In genomic region chr2:240452471-240453256, GRCh38 we compare ENCODE assay signal across 8 cellular contexts. TPM values are rescaled to one million over a fixed set of nuclear protein-coding genes. Genes with fewer than 3 reads are reported as not detected.
DNase-seq lines count a peak whose midpoint lies in the region; ATAC-seq, FAIRE-seq and TF ChIP-seq lines count a peak whose summit lies in the region.

No MANE protein-coding gene starts in this region.

- in situ Hi-C loops in astrocyte of the cerebellum (cut with HindIII; ENCODE audit: low sequenced_read_pairs) = no loop called here

- intact Hi-C loops in posterior vena cava (cut with DNase I) = no loop called here

- H3K9me2 ChIP-seq in hepatocyte (replicated peaks; ENCODE audit: insufficient read depth) = no peaks in the 10 kb centered on the region

- no peak for FAIRE-seq in GM19239 (lab: Jason Lieb, UNC)

- H3K4me3 ChIP-seq in astrocyte of the cerebellum (ENCODE audit: low read depth, low read length) (peak overlapping the region; percentile 43), hepatocyte (peak overlapping the region; percentile 33)

- H3K27ac ChIP-seq in hepatocyte = no peak overlapping the region

- TF ChIP-seq CTCF in astrocyte of the cerebellum (IDR thresholded peaks at IDR 0.05; ENCODE audit: low read depth, low read length, missing control alignments) (no peak), hepatocyte (IDR thresholded peaks at IDR 0.05; ENCODE audit: poor library complexity) (no peak)

- peaks cover 36% of the 10 kb centered on the region for H3K4me1 ChIP-seq in hepatocyte (ENCODE audit: insufficient read depth)

- DNase-seq in COLO829 (ENCODE audit: low spot score) (peak; percentile 35), NCI-H1092 (lab: John Stamatoyannopoulos, UW) (peak; percentile 15), astrocyte of the cerebellum (ENCODE audit: low read depth) (no peak), hepatocyte (ENCODE audit: low spot score) (peak; percentile 84), posterior vena cava (ENCODE audit: low spot score) (peak; percentile 83), GM19239 (ENCODE audit: insufficient read length, low spot score) (no peak)
- DNase-seq in effector CD8-positive, alpha-beta T cell (lab: John Stamatoyannopoulos, UW) = no peak

- WGBS in hepatocyte (ENCODE audit: low lambda C conversion rate, missing lambda C conversion rate) = under 1% methylated on average over 17 of the region's 102 CpGs

- H3K27me3 ChIP-seq in hepatocyte = peaks cover 5% of the 10 kb centered on the region

- no peaks in the 10 kb centered on the region for H3K9me3 ChIP-seq in hepatocyte (ENCODE audit: low read depth)

- peak overlapping the region; percentile 94 for H3K4me2 ChIP-seq in hepatocyte

- H4K20me1 ChIP-seq in hepatocyte (ENCODE audit: insufficient read depth, poor library complexity, severe bottlenecking) = peaks cover 87% of the 10 kb centered on the region

- H3K36me3 ChIP-seq in hepatocyte (replicated peaks; ENCODE audit: insufficient read depth, low read depth) = no peaks in the 10 kb centered on the region

- H3K79me2 ChIP-seq in hepatocyte = peaks cover 24% of the 10 kb centered on the region

- ATAC-seq in GM19328 (IDR thresholded peaks at IDR 0.05; ENCODE audit: unreplicated experiment) = no peak

- H2AFZ ChIP-seq in hepatocyte = no peak overlapping the region

RNA-seq across cellular contexts. Expression of gene GPC1, which starts 17.2 kb away (rescaled TPM):
- total RNA-seq in hepatocyte (57.8 and 71.4 TPM in 2 replicates), posterior vena cava (10 to 100 TPM; 69.5 to 83.1 TPM)
- 141 and 142 TPM in 2 replicates for polyA plus RNA-seq in hepatocyte

Comparison
In these comparisons a context has a peak if more than half of its experiments do, and no peak if none do; other contexts are left out.
1. DNase-seq: peak in COLO829 (single experiment), NCI-H1092 (single experiment), hepatocyte (single experiment) and posterior vena cava (single experiment); none in astrocyte of the cerebellum (single experiment), effector CD8-positive, alpha-beta T cell (single experiment) and GM19239 (single experiment).